In the genomic region with DNA sequence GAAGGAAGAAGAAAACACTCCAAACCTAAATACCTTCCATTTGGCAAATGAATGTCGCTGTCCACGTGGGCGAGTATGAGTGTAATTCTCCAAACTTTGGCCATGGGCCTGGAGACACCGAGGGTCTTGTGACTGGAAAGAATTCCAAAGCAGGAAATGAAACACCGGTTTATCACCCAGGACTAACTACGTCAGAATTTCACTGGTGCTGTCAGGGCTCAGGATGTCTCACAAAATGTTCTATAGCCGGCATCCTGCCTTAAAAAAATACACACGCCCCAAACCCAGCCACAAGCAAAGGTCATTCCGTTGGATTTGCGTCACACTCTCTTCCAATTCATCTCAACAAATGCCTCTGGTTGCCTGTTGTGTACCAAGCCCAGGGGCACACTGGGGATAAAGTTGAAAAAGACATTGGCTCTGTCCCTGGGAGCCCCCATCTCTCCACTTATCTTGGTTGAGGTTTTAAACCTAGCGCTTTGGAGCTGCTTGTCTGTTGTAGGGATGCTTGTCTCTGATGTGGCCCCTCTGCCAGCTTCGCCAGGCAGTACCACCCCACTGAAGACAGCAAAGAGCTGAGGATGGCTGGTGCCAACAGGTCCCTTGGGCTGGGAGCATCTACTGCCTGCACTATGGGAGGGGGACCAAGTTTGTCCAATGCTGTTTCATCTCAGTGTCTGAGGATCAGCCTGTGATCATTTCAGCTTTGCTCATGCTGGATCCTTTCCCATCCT, we compare ENCODE assay signal across 1 cellular context.
TF ChIP-seq lines count a peak whose summit lies in the region.

No MANE protein-coding gene starts in this region.

TF ChIP-seq in GM23338, 12 proteins besides CTCF, POLR2A, EP300 and RAD21 (continued from another document):
- TF ChIP-seq POLR2AphosphoS5 (IDR thresholded peaks at IDR 0.05; ENCODE audit: low read depth) (no peak), ZNF331 (CRISPR knock-in tag; IDR thresholded peaks at IDR 0.05; ENCODE audit: low read depth) (no peak), JUNB (IDR thresholded peaks at IDR 0.05; ENCODE audit: unreplicated experiment) (no peak), CREB1 (CRISPR knock-in tag; IDR thresholded peaks at IDR 0.05; ENCODE audit: low read depth) (no peak), EZH2 (IDR thresholded peaks at IDR 0.05; ENCODE audit: low read depth, unreplicated experiment) (no peak), EZH2phosphoT487 (IDR thresholded peaks at IDR 0.05; ENCODE audit: unreplicated experiment) (no peak), STAT1 (IDR thresholded peaks at IDR 0.05; ENCODE audit: unreplicated experiment) (no peak)
- TF ChIP-seq, protein P1, sequence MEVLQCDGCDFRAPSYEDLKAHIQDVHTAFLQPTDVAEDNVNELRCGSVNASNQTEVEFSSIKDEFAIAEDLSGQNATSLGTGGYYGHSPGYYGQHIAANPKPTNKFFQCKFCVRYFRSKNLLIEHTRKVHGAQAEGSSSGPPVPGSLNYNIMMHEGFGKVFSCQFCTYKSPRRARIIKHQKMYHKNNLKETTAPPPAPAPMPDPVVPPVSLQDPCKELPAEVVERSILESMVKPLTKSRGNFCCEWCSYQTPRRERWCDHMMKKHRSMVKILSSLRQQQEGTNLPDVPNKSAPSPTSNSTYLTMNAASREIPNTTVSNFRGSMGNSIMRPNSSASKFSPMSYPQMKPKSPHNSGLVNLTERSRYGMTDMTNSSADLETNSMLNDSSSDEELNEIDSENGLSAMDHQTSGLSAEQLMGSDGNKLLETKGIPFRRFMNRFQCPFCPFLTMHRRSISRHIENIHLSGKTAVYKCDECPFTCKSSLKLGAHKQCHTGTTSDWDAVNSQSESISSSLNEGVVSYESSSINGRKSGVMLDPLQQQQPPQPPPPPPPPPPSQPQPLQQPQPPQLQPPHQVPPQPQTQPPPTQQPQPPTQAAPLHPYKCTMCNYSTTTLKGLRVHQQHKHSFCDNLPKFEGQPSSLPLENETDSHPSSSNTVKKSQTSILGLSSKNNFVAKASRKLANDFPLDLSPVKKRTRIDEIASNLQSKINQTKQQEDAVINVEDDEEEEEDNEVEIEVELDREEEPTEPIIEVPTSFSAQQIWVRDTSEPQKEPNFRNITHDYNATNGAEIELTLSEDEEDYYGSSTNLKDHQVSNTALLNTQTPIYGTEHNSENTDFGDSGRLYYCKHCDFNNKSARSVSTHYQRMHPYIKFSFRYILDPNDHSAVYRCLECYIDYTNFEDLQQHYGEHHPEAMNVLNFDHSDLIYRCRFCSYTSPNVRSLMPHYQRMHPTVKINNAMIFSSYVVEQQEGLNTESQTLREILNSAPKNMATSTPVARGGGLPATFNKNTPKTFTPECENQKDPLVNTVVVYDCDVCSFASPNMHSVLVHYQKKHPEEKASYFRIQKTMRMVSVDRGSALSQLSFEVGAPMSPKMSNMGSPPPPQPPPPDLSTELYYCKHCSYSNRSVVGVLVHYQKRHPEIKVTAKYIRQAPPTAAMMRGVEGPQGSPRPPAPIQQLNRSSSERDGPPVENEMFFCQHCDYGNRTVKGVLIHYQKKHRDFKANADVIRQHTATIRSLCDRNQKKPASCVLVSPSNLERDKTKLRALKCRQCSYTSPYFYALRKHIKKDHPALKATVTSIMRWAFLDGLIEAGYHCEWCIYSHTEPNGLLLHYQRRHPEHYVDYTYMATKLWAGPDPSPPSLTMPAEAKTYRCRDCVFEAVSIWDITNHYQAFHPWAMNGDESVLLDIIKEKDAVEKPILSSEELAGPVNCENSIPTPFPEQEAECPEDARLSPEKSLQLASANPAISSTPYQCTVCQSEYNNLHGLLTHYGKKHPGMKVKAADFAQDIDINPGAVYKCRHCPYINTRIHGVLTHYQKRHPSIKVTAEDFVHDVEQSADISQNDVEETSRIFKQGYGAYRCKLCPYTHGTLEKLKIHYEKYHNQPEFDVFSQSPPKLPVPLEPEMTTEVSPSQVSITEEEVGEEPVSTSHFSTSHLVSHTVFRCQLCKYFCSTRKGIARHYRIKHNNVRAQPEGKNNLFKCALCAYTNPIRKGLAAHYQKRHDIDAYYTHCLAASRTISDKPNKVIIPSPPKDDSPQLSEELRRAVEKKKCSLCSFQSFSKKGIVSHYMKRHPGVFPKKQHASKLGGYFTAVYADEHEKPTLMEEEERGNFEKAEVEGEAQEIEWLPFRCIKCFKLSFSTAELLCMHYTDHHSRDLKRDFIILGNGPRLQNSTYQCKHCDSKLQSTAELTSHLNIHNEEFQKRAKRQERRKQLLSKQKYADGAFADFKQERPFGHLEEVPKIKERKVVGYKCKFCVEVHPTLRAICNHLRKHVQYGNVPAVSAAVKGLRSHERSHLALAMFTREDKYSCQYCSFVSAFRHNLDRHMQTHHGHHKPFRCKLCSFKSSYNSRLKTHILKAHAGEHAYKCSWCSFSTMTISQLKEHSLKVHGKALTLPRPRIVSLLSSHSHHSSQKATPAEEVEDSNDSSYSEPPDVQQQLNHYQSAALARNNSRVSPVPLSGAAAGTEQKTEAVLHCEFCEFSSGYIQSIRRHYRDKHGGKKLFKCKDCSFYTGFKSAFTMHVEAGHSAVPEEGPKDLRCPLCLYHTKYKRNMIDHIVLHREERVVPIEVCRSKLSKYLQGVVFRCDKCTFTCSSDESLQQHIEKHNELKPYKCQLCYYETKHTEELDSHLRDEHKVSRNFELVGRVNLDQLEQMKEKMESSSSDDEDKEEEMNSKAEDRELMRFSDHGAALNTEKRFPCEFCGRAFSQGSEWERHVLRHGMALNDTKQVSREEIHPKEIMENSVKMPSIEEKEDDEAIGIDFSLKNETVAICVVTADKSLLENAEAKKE (CRISPR knock-in tag; IDR thresholded peaks at IDR 0.05): no peak
- TF ChIP-seq, protein P2, sequence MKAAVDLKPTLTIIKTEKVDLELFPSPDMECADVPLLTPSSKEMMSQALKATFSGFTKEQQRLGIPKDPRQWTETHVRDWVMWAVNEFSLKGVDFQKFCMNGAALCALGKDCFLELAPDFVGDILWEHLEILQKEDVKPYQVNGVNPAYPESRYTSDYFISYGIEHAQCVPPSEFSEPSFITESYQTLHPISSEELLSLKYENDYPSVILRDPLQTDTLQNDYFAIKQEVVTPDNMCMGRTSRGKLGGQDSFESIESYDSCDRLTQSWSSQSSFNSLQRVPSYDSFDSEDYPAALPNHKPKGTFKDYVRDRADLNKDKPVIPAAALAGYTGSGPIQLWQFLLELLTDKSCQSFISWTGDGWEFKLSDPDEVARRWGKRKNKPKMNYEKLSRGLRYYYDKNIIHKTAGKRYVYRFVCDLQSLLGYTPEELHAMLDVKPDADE (IDR thresholded peaks at IDR 0.05): no peak
TF ChIP-seq in GM23338: peak in this region for 0.
